ENCODE assay signal across 18 cellular contexts in the genomic region with DNA sequence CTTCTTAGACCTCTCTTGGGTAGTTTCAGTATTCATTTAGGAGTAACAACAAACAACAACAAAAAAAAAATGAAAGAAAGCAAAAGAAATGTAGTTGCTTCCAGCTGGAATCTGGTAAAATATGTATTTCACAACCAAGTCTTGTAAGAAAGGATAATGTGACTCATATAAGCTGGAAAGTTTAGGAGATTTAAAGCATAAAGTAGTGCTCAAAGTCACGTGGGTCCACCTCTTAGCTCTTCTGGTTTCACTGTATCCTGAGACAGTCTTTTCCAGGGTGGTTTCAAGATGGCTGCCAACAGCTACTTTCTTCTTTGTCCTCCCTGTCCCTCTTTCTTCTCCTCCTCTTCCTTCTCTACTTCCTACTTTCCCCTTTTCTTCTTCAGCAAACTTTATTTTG.
DNase-seq lines count a peak whose midpoint lies in the region; ATAC-seq and TF ChIP-seq lines count a peak whose summit lies in the region.
"Had no signal": no experiment of that assay in that cellular context is flagged by ENCODE, and none has a peak within 500 bp of the region (broad histone marks: within the 10 kb centered on the region; RNA-seq: fewer than 3 reads in every experiment).

No MANE protein-coding gene starts in this region.

- no peak for TF ChIP-seq EP300 in transverse colon (IDR thresholded peaks at IDR 0.05; ENCODE audit: low read depth)

- in situ Hi-C loops in transverse colon (cut with MboI; ENCODE audit: low pct_ligation_motif_present in 1 of 4, low pct_unique_long_range_greater_than_20kb in 1 of 4, low sequenced_read_pairs in 3 of 4) = loop anchor here in 1 of 4 donors (25.0 kb wide), 1 partner anchor 182 kb away; no protein-coding TSS in a partner anchor

- H3K4me2 ChIP-seq in DND-41 (ENCODE audit: insufficient read depth, low read length) = no peak overlapping the region
- H3K4me2 ChIP-seq: BLaER1 treated with 17β-estradiol and CSF1 and Interleukin-3, amounts not matched to agents 10 nM and 100 nM had no signal

- H3K27ac Mint-ChIP-seq in nephron progenitor cell = peak overlapping the region; percentile 92
- no peak overlapping the region for H3K27ac Mint-ChIP-seq in stimulated activated naive CD8-positive, alpha-beta T cell treated with anti-CD3 and anti-CD28 coated beads, Interleukin-15, amount 100 ng/mL, for 72 hours

- no peak for ATAC-seq in DND-41 (ENCODE audit: insufficient read depth, low read depth)
- no peak for ATAC-seq in stimulated activated naive CD8-positive, alpha-beta T cell treated with anti-CD3 and anti-CD28 coated beads, Interleukin-15, amount 100 ng/mL, for 72 hours
- ATAC-seq: activated CD4-positive, CD25-positive, alpha-beta regulatory T cell treated with anti-CD3 and anti-CD28 coated beads, Interleukin-2, amount 50 U/mL, for 24 hours; left lung had no signal

- H3K79me2 ChIP-seq in DND-41 (ENCODE audit: insufficient read depth, low read length) = no peaks in the 10 kb centered on the region

- intact Hi-C loops in prostate gland (cut with DNase I) = no loop called here
- intact Hi-C loops in transverse colon (cut with DNase I; ENCODE audit: low total_unique reads) = no loop called here

- no peak for DNase-seq in DND-41
- peak; percentile 50 for DNase-seq in LHCN-M2 (ENCODE audit: low read depth)
- peak; percentile 67 for DNase-seq in dedifferentiated amniotic fluid mesenchymal stem cell (ENCODE audit: extremely low spot score)
- no peak for DNase-seq in nephron progenitor cell
- DNase-seq in stimulated activated naive CD8-positive, alpha-beta T cell treated with anti-CD3 and anti-CD28 coated beads, Interleukin-15, amount 100 ng/mL, for 72 hours = no peak
- DNase-seq in prostate gland (ENCODE audit: low spot score) = no peak
- DNase-seq in SK-N-DZ (ENCODE audit: low spot score) = no peak
- DNase-seq in transverse colon = no peak
- DNase-seq: activated gamma-delta T cell treated with Interleukin-2 at 50 U/mL for 16 hours, DMS 273 treated with DMSO at 0.1 percent for 48 hours, esophagus squamous epithelium, left lung, NCI-H1048, NCI-H774, T-helper 2 cell had no signal

- no peaks in the 10 kb centered on the region for H3K36me3 ChIP-seq in DND-41 (ENCODE audit: insufficient read depth, low read length)
- no peaks in the 10 kb centered on the region for H3K36me3 ChIP-seq in prostate gland
- H3K36me3 ChIP-seq in transverse colon = no peaks in the 10 kb centered on the region
- H3K36me3 ChIP-seq: esophagus squamous epithelium, left lung had no signal

- H3K27ac ChIP-seq in DND-41 (ENCODE audit: low read length) (no peak overlapping the region), prostate gland (no peak overlapping the region), transverse colon (no peak overlapping the region)
- H3K27ac ChIP-seq: BLaER1 treated with 17β-estradiol and CSF1 and Interleukin-3, amounts not matched to agents 10 nM and 100 nM; esophagus squamous epithelium; left lung; RWPE1 had no signal

- no peak overlapping the region for H3K4me3 Mint-ChIP-seq in nephron progenitor cell
- H3K4me3 Mint-ChIP-seq in stimulated activated naive CD8-positive, alpha-beta T cell treated with anti-CD3 and anti-CD28 coated beads, Interleukin-15, amount 100 ng/mL, for 72 hours = no peak overlapping the region

- H3K27me3 Mint-ChIP-seq in nephron progenitor cell (ENCODE audit: low read depth, poor library complexity) = no peaks in the 10 kb centered on the region
- H3K27me3 Mint-ChIP-seq in stimulated activated naive CD8-positive, alpha-beta T cell treated with anti-CD3 and anti-CD28 coated beads, Interleukin-15, amount 100 ng/mL, for 72 hours = peaks cover 27% of the 10 kb centered on the region

- H4K20me1 ChIP-seq in DND-41 (ENCODE audit: insufficient read depth, low read length) = no peaks in the 10 kb centered on the region
- H4K20me1 ChIP-seq: BLaER1 treated with 17β-estradiol and CSF1 and Interleukin-3, amounts not matched to agents 10 nM and 100 nM had no signal

- H3K4me1 Mint-ChIP-seq in nephron progenitor cell = peaks cover 36% of the 10 kb centered on the region
- H3K4me1 Mint-ChIP-seq in stimulated activated naive CD8-positive, alpha-beta T cell treated with anti-CD3 and anti-CD28 coated beads, Interleukin-15, amount 100 ng/mL, for 72 hours = no peaks in the 10 kb centered on the region

- no peak overlapping the region for H3K9ac ChIP-seq in DND-41 (ENCODE audit: low read depth, low read length)
- H3K9ac ChIP-seq: BLaER1 treated with 17β-estradiol and CSF1 and Interleukin-3, amounts not matched to agents 10 nM and 100 nM had no signal

- TF ChIP-seq POLR2A in prostate gland (IDR thresholded peaks at IDR 0.05) (no peak), transverse colon (IDR thresholded peaks at IDR 0.05) (no peak)

- H3K9me3 ChIP-seq in DND-41 (ENCODE audit: insufficient read depth, low read length, severe bottlenecking) = peaks cover 12% of the 10 kb centered on the region
- H3K9me3 ChIP-seq in prostate gland = no peaks in the 10 kb centered on the region
- H3K9me3 ChIP-seq in transverse colon = peaks cover 7 to 13% of the 10 kb centered on the region in 2 donors

- H3K27me3 ChIP-seq in DND-41 (ENCODE audit: insufficient read depth, low read length, poor library complexity) (no peaks in the 10 kb centered on the region), prostate gland (replicated peaks; ENCODE audit: insufficient read depth) (no peaks in the 10 kb centered on the region), transverse colon (no peaks in the 10 kb centered on the region)
- H3K27me3 ChIP-seq: BLaER1 treated with 17β-estradiol and CSF1 and Interleukin-3, amounts not matched to agents 10 nM and 100 nM; esophagus squamous epithelium; left lung had no signal

- TF ChIP-seq CTCF in DND-41 (IDR thresholded peaks at IDR 0.05; ENCODE audit: borderline replicate concordance, extremely low read depth, low read length, poor library complexity, severe bottlenecking) = no peak
- no peak for TF ChIP-seq CTCF in nephron progenitor cell (IDR thresholded peaks at IDR 0.05)
- TF ChIP-seq CTCF in prostate gland (IDR thresholded peaks at IDR 0.05) = no peak
- no peak for TF ChIP-seq CTCF in transverse colon (IDR thresholded peaks at IDR 0.05)

- peak overlapping the region; percentile 44; the same call in 1 of the 2 replicates for H2AFZ ChIP-seq in DND-41 (ENCODE audit: low read depth, low read length)

- H3K4me1 ChIP-seq in DND-41 (ENCODE audit: insufficient read depth, low read length) (no peaks in the 10 kb centered on the region), prostate gland (replicated peaks) (no peaks in the 10 kb centered on the region), transverse colon (no peaks in the 10 kb centered on the region)
- H3K4me1 ChIP-seq: BLaER1 treated with 17β-estradiol and CSF1 and Interleukin-3, amounts not matched to agents 10 nM and 100 nM; esophagus squamous epithelium; left lung had no signal

- WGBS in prostate gland = 89% methylated on average over 1 of the region's 1 CpG
- WGBS in transverse colon (ENCODE audit: low coverage in 1 of 2), 2 donors = 43 to 67% methylated on average over 1 of the region's 1 CpG

- H3K9me3 Mint-ChIP-seq in nephron progenitor cell = peaks cover 34% of the 10 kb centered on the region
- peaks cover 10 to 20% of the 10 kb centered on the region in 2 donors for H3K9me3 Mint-ChIP-seq in stimulated activated naive CD8-positive, alpha-beta T cell treated with anti-CD3 and anti-CD28 coated beads, Interleukin-15, amount 100 ng/mL, for 72 hours

- no peak overlapping the region for H3K4me3 ChIP-seq in DND-41 (ENCODE audit: low read depth in 1 of 2, low read length in 2 of 2)
- no peak overlapping the region for H3K4me3 ChIP-seq in prostate gland
- no peak overlapping the region for H3K4me3 ChIP-seq in transverse colon
- H3K4me3 ChIP-seq: BLaER1 treated with 17β-estradiol and CSF1 and Interleukin-3, amounts not matched to agents 10 nM and 100 nM; esophagus squamous epithelium; left lung had no signal

- peaks cover 14% of the 10 kb centered on the region for H3K36me3 Mint-ChIP-seq in nephron progenitor cell (ENCODE audit: low read depth)

Comparison
In these comparisons a context has a peak if more than half of its experiments do, and no peak if none do; other contexts are left out.
1. DNase-seq: peak in LHCN-M2 (single experiment) and dedifferentiated amniotic fluid mesenchymal stem cell (single experiment); none in DND-41 (single experiment), nephron progenitor cell (single experiment), stimulated activated naive CD8-positive, alpha-beta T cell treated with anti-CD3 and anti-CD28 coated beads, Interleukin-15, amount 100 ng/mL, for 72 hours (0 of 2), prostate gland (single experiment), SK-N-DZ (single experiment) and transverse colon (single experiment).